8 cellular contexts compared by ENCODE assay signal in the genomic region with DNA sequence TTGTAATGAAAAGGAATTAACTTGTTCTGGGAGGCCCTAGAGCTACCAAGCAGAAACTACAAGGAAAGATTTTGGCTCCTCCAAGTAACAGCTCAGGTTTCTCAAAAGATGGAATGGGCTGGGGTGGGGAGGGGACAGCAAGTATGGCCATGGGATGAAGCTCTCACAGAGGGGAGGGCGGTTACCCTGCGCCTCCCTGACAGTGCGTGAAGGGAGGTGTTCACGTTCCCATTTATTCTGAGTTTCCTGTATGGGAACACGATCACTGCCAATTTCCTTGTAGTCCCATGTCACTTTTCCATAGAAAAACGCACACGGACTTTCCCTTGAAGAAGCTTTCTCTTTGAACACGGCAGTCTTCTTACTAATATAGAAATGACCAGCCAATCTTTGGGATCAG. TPM values are rescaled to one million over a fixed set of nuclear protein-coding genes. Genes with fewer than 3 reads are reported as not detected.
DNase-seq lines count a peak whose midpoint lies in the region; ATAC-seq and TF ChIP-seq lines count a peak whose summit lies in the region.

No MANE protein-coding gene starts in this region.

- H3K4me3 Mint-ChIP-seq in CD14-positive monocyte (peak overlapping the region in 1 of 2 donors; percentile 69), IgD-negative memory B cell (peak overlapping the region; percentile 76 to 97 (median 89)), progenitor cell of endocrine pancreas (ENCODE audit: low read depth) (no peak overlapping the region)
- H3K4me3 Mint-ChIP-seq in natural killer cell treated with Interleukin-12 subunit alpha and Interleukin-12 subunit beta and Interleukin-15 and Interleukin-18, amount 100 ng/mL, for 72 hours = peak overlapping the region; percentile 79

- peaks cover 96% of the 10 kb centered on the region for H3K4me1 Mint-ChIP-seq in CD14-positive monocyte
- peaks cover 59 to 90% (median 73%) of the 10 kb centered on the region in 3 donors for H3K4me1 Mint-ChIP-seq in IgD-negative memory B cell
- H3K4me1 Mint-ChIP-seq in natural killer cell treated with Interleukin-12 subunit alpha and Interleukin-12 subunit beta and Interleukin-15 and Interleukin-18, amount 100 ng/mL, for 72 hours (ENCODE audit: low read depth in 2 of 2) = peaks cover 74 to 95% of the 10 kb centered on the region in 2 donors
- peaks cover 51% of the 10 kb centered on the region for H3K4me1 Mint-ChIP-seq in progenitor cell of endocrine pancreas (ENCODE audit: low read depth)

- intact Hi-C loops in CD14-positive monocyte (cut with micrococcal nuclease) = no loop called here

- DNase-seq in CD14-positive monocyte (ENCODE audit: low spot score) (no peak), dermis blood vessel endothelial cell (peak; percentile 38), NCI-H526 treated with DMSO at 0.1 percent for 48 hours (lab: John Stamatoyannopoulos, UW) (no peak), progenitor cell of endocrine pancreas (ENCODE audit: low spot score, unreplicated experiment) (no peak)
- DNase-seq in natural killer cell treated with Interleukin-12 subunit alpha and Interleukin-12 subunit beta and Interleukin-15 and Interleukin-18, amount 100 ng/mL, for 72 hours (ENCODE audit: low spot score) = no peak

- TF ChIP-seq CTCF in CD14-positive monocyte (IDR thresholded peaks at IDR 0.05) (no peak), progenitor cell of endocrine pancreas (IDR thresholded peaks at IDR 0.05; ENCODE audit: unreplicated experiment) (no peak)

- H3K27me3 Mint-ChIP-seq in CD14-positive monocyte (ENCODE audit: low read depth in 3 of 3) (peaks cover 0 to 1% (median 0%) of the 10 kb centered on the region in 3 donors), IgD-negative memory B cell (peaks cover 2% of the 10 kb centered on the region), progenitor cell of endocrine pancreas (no peaks in the 10 kb centered on the region)
- no peaks in the 10 kb centered on the region for H3K27me3 Mint-ChIP-seq in natural killer cell treated with Interleukin-12 subunit alpha and Interleukin-12 subunit beta and Interleukin-15 and Interleukin-18, amount 100 ng/mL, for 72 hours

- H3K9me3 Mint-ChIP-seq in CD14-positive monocyte = no peaks in the 10 kb centered on the region
- H3K9me3 Mint-ChIP-seq in IgD-negative memory B cell = no peaks in the 10 kb centered on the region
- H3K9me3 Mint-ChIP-seq in natural killer cell treated with Interleukin-12 subunit alpha and Interleukin-12 subunit beta and Interleukin-15 and Interleukin-18, amount 100 ng/mL, for 72 hours = no peaks in the 10 kb centered on the region
- no peaks in the 10 kb centered on the region for H3K9me3 Mint-ChIP-seq in progenitor cell of endocrine pancreas (ENCODE audit: low read depth)

- no peak for ATAC-seq in natural killer cell treated with Interleukin-12 subunit alpha and Interleukin-12 subunit beta and Interleukin-15 and Interleukin-18, amount 100 ng/mL, for 72 hours
- ATAC-seq in GM18909 (IDR thresholded peaks at IDR 0.05; ENCODE audit: poor library complexity, unreplicated experiment) (no peak), HG02571 (IDR thresholded peaks at IDR 0.05; ENCODE audit: unreplicated experiment) (no peak)

- peak overlapping the region; percentile 91 to 99 (median 96) for H3K27ac Mint-ChIP-seq in CD14-positive monocyte
- H3K27ac Mint-ChIP-seq in IgD-negative memory B cell = peak overlapping the region; percentile 92 to 94 (median 92)
- H3K27ac Mint-ChIP-seq in natural killer cell treated with Interleukin-12 subunit alpha and Interleukin-12 subunit beta and Interleukin-15 and Interleukin-18, amount 100 ng/mL, for 72 hours = peak overlapping the region; percentile 94 to 95
- H3K27ac Mint-ChIP-seq in progenitor cell of endocrine pancreas = no peak overlapping the region

- H3K36me3 Mint-ChIP-seq in CD14-positive monocyte (peaks cover 72 to 91% of the 10 kb centered on the region in 2 donors), IgD-negative memory B cell (no peaks in the 10 kb centered on the region), progenitor cell of endocrine pancreas (ENCODE audit: insufficient read depth) (peaks cover 16% of the 10 kb centered on the region)
- H3K36me3 Mint-ChIP-seq in natural killer cell treated with Interleukin-12 subunit alpha and Interleukin-12 subunit beta and Interleukin-15 and Interleukin-18, amount 100 ng/mL, for 72 hours = peaks cover 16% of the 10 kb centered on the region

RNA-seq across cellular contexts. Expression of gene CDC42EP3, which starts 17.0 kb away (rescaled TPM):
- 100 to 1,000 TPM; 249 to 272 TPM for polyA plus RNA-seq in CD14-positive monocyte
- polyA plus RNA-seq in IgD-negative memory B cell = 68.3 TPM
- total RNA-seq in dermis blood vessel endothelial cell = 21.3 and 29.1 TPM in 2 replicates
- total RNA-seq in natural killer cell treated with Interleukin-12 subunit alpha and Interleukin-12 subunit beta and Interleukin-15 and Interleukin-18, amount 100 ng/mL, for 72 hours = 10 to 100 TPM; 36.0 to 40.1 TPM
- total RNA-seq in progenitor cell of endocrine pancreas = 43.1 and 48.5 TPM in 2 replicates
